17 cellular contexts compared by ENCODE assay signal in the genomic region with DNA sequence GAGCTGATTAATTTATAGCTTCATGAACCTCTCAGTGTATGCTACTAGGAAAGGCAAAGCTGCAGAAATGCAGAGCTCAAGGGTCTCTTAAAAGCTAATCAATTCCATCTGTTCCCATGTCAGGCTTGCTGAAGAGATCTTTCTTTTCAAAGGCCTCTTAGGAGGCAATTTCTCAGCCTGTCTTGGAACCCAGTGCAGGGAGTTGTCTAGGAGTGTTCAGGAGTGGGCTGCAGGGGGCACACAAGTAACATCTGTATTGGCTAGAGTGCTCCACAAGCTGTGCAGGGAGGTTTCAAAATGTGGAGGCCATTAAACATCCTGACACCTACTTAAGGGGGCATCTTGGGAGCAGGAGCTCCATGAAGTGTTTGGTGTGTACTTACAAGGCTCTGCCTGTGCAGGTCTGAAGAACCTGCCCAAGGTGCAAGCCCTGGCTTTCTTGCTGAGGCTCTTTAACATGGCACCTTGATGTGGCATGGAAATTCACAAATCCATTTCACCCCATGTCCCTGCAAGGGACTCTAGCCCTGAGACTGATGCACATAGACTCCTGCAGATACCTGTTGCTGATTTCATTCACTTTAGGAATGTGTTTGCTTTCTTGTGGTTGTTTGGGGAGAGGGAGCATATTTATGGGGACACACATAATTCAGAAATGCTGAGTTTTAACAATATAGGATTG.
A peak's percentile ranks its signal among the peaks of the same experiment; 100 is the strongest.
DNase-seq lines count a peak whose midpoint lies in the region; ATAC-seq, FAIRE-seq and TF ChIP-seq lines count a peak whose summit lies in the region.
"Had no signal": no experiment of that assay in that cellular context is flagged by ENCODE, and none has a peak within 500 bp of the region (broad histone marks: within the 10 kb centered on the region; RNA-seq: fewer than 3 reads in every experiment).

No MANE protein-coding gene starts in this region.

- no peak for TF ChIP-seq POLR2A in endothelial cell of umbilical vein (IDR thresholded peaks at IDR 0.05; ENCODE audit: low read depth, low read length)

- POLR2A ChIA-PET in endothelial cell of umbilical vein (lab: Charles Lee): no interaction called here

- TF ChIP-seq CTCF in endothelial cell of umbilical vein (IDR thresholded peaks at IDR 0.05; ENCODE audit: extremely low read depth in 1 of 2, insufficient read depth in 1 of 2, low read depth in 1 of 2, low read length in 2 of 2) (peak; percentile 23 to 42), osteoblast (IDR thresholded peaks at IDR 0.05; ENCODE audit: extremely low read depth, low read depth, low read length) (peak; percentile 8)

- BruUV-seq in endothelial cell of umbilical vein (replicated peaks; lab: Mats Ljungman, UMichigan): no TSS peak

- H3K27ac ChIP-seq in endothelial cell of umbilical vein (ENCODE audit: insufficient read depth, low read depth, low read length): no peak overlapping the region
- H3K27ac ChIP-seq in osteoblast (ENCODE audit: low read depth, low read length): no peak overlapping the region
- H3K27ac ChIP-seq: body of pancreas, KMS-11, parathyroid adenoma, PC-9 had no signal

- ATAC-seq in GM18517 (IDR thresholded peaks at IDR 0.05; ENCODE audit: unreplicated experiment): no peak
- ATAC-seq: activated T-helper 17 cell treated with anti-CD3 and anti-CD28 coated beads, Interleukin-2, amount 50 U/mL, for 72 hours; body of pancreas had no signal

- no peak overlapping the region for H2AFZ ChIP-seq in endothelial cell of umbilical vein (ENCODE audit: low read depth, low read length)
- H2AFZ ChIP-seq in osteoblast (ENCODE audit: low read length): no peak overlapping the region
- H2AFZ ChIP-seq: parathyroid adenoma, PC-9 had no signal

- H3K4me3 ChIP-seq in endothelial cell of umbilical vein (replicated peaks in 1 of 3; ENCODE audit: insufficient read depth in 1 of 3, low read depth in 1 of 3, low read length in 3 of 3): no peak overlapping the region
- no peak overlapping the region for H3K4me3 ChIP-seq in osteoblast (ENCODE audit: insufficient read depth, low read length)
- H3K4me3 ChIP-seq: body of pancreas, PC-9 had no signal

- DNase-seq in NCI-H82 (lab: John Stamatoyannopoulos, UW): peak; percentile 40
- no peak for DNase-seq in NCI-H82 treated with DMSO at 0.1 percent for 48 hours (lab: John Stamatoyannopoulos, UW; ENCODE audit: unreplicated experiment)
- DNase-seq in NCI-H69 (lab: John Stamatoyannopoulos, UW): peak; percentile 44
- DNase-seq in endothelial cell of umbilical vein (ENCODE audit: low read depth, low spot score): peak; percentile 64
- no peak for DNase-seq in osteoblast (ENCODE audit: insufficient read length, low spot score, missing footprints)
- DNase-seq in GM03348 (ENCODE audit: low spot score): no peak
- DNase-seq in activated CD4-positive, alpha-beta T cell treated with anti-CD3 and anti-CD28 coated beads, Interleukin-2, amount 50 U/mL, for 4 hours: no peak
- DNase-seq: activated CD4-positive, alpha-beta memory T cell treated with anti-CD3 and anti-CD28 coated beads for 36 hours; body of pancreas; Calu3; NCI-H2081 had no signal

- H3K36me3 ChIP-seq in endothelial cell of umbilical vein (ENCODE audit: control insufficient read depth in 2 of 2, extremely low read depth in 1 of 2, insufficient read depth in 2 of 2, low read length in 2 of 2): no peaks in the 10 kb centered on the region
- no peaks in the 10 kb centered on the region for H3K36me3 ChIP-seq in osteoblast (ENCODE audit: insufficient read depth, low read length)

- H4K20me1 ChIP-seq in endothelial cell of umbilical vein (replicated peaks; ENCODE audit: control insufficient read depth, extremely low read depth, insufficient read depth, low read length): no peaks in the 10 kb centered on the region
- H4K20me1 ChIP-seq in osteoblast (ENCODE audit: insufficient read depth, low read length): no peaks in the 10 kb centered on the region

- dilution Hi-C loops in endothelial cell of umbilical vein (cut with MboI; ENCODE audit: extremely low pct_ligation_motif_present, low sequenced_read_pairs): no loop called here

- no peaks in the 10 kb centered on the region for H3K9me1 ChIP-seq in endothelial cell of umbilical vein (replicated peaks; ENCODE audit: control insufficient read depth, extremely low read depth, insufficient read depth, low read length)

- H3K79me2 ChIP-seq in endothelial cell of umbilical vein (ENCODE audit: control insufficient read depth, insufficient read depth, low read length) (no peaks in the 10 kb centered on the region), osteoblast (ENCODE audit: insufficient read depth, low read length) (no peaks in the 10 kb centered on the region)
- H3K79me2 ChIP-seq: parathyroid adenoma had no signal

- H3K4me2 ChIP-seq in endothelial cell of umbilical vein (ENCODE audit: insufficient read depth, low read length) (no peak overlapping the region), osteoblast (ENCODE audit: insufficient read depth, low read length) (no peak overlapping the region)
- H3K4me2 ChIP-seq: KMS-11, PC-9 had no signal

- FAIRE-seq in endothelial cell of umbilical vein (lab: Jason Lieb, UNC): peak; percentile 31
- FAIRE-seq: endometrium had no signal

- intact Hi-C loops in endothelial cell of umbilical vein (cut with micrococcal nuclease): loop anchor here (1.0 to 5.0 kb wide), 3 partner anchors 71 to 281 kb away; a partner anchor contains a TSS

- no peaks in the 10 kb centered on the region for H3K9me3 ChIP-seq in endothelial cell of umbilical vein (replicated peaks; ENCODE audit: control insufficient read depth, insufficient read depth, low read length)
- H3K9me3 ChIP-seq in osteoblast (ENCODE audit: low read depth, low read length): no peaks in the 10 kb centered on the region
- H3K9me3 ChIP-seq: body of pancreas had no signal

- CTCF ChIA-PET in endothelial cell of umbilical vein (lab: Charles Lee): interaction anchor here (0.6 to 3.3 kb wide), 13 partner anchors 11 to 283 kb away, joined by 3 to 18 read pairs (median 3); no protein-coding TSS in a partner anchor

- H3K4me1 ChIP-seq in endothelial cell of umbilical vein (ENCODE audit: control insufficient read depth, extremely low read depth, insufficient read depth, low read length): no peaks in the 10 kb centered on the region
- H3K4me1 ChIP-seq in osteoblast (ENCODE audit: insufficient read depth, low read length): no peaks in the 10 kb centered on the region
- H3K4me1 ChIP-seq: body of pancreas, parathyroid adenoma had no signal

- no peak overlapping the region for H3K9ac ChIP-seq in endothelial cell of umbilical vein (replicated peaks; ENCODE audit: extremely low read depth, insufficient read depth, low read length)
- H3K9ac ChIP-seq: KMS-11, parathyroid adenoma had no signal

- no peaks in the 10 kb centered on the region for H3K27me3 ChIP-seq in endothelial cell of umbilical vein (ENCODE audit: control insufficient read depth in 2 of 2, insufficient read depth in 2 of 2, low read length in 2 of 2)
- no peaks in the 10 kb centered on the region for H3K27me3 ChIP-seq in osteoblast (ENCODE audit: insufficient read depth, low read length)
- H3K27me3 ChIP-seq: body of pancreas had no signal

TF ChIP-seq in endothelial cell of umbilical vein, 7 proteins besides CTCF, POLR2A, EP300 and RAD21:
- TF ChIP-seq POLR2AphosphoS5 (IDR thresholded peaks at IDR 0.05; ENCODE audit: insufficient read depth, low read depth, low read length): no peak
- TF ChIP-seq, protein P1, sequence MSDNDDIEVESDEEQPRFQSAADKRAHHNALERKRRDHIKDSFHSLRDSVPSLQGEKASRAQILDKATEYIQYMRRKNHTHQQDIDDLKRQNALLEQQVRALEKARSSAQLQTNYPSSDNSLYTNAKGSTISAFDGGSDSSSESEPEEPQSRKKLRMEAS (IDR thresholded peaks at IDR 0.05; ENCODE audit: insufficient read depth, insufficient read length): no peak
- no peak for TF ChIP-seq JUN (IDR thresholded peaks at IDR 0.05; ENCODE audit: borderline replicate concordance, insufficient read depth, insufficient read length, low read depth)
- no peak for TF ChIP-seq EZH2 (IDR thresholded peaks at IDR 0.05; ENCODE audit: borderline replicate concordance, low read depth, low read length, severe bottlenecking)
- no peak for TF ChIP-seq MYC (IDR thresholded peaks at IDR 0.05; ENCODE audit: low read depth, low read length)
- no peak for TF ChIP-seq FOS (IDR thresholded peaks at IDR 0.05; ENCODE audit: borderline replicate concordance, insufficient read depth, low read length)
- no peak for TF ChIP-seq GATA2 (IDR thresholded peaks at IDR 0.05; ENCODE audit: insufficient read depth, insufficient read length, low read depth, low read length)

Comparison
In these comparisons a context has a peak if more than half of its experiments do, and no peak if none do; other contexts are left out.
1. DNase-seq: peak in NCI-H82 (single experiment), NCI-H69 (single experiment) and endothelial cell of umbilical vein (single experiment); none in NCI-H82 treated with DMSO at 0.1 percent for 48 hours (single experiment), osteoblast (single experiment), GM03348 (single experiment) and activated CD4-positive, alpha-beta T cell treated with anti-CD3 and anti-CD28 coated beads, Interleukin-2, amount 50 U/mL, for 4 hours (0 of 2).